In the genomic region with DNA sequence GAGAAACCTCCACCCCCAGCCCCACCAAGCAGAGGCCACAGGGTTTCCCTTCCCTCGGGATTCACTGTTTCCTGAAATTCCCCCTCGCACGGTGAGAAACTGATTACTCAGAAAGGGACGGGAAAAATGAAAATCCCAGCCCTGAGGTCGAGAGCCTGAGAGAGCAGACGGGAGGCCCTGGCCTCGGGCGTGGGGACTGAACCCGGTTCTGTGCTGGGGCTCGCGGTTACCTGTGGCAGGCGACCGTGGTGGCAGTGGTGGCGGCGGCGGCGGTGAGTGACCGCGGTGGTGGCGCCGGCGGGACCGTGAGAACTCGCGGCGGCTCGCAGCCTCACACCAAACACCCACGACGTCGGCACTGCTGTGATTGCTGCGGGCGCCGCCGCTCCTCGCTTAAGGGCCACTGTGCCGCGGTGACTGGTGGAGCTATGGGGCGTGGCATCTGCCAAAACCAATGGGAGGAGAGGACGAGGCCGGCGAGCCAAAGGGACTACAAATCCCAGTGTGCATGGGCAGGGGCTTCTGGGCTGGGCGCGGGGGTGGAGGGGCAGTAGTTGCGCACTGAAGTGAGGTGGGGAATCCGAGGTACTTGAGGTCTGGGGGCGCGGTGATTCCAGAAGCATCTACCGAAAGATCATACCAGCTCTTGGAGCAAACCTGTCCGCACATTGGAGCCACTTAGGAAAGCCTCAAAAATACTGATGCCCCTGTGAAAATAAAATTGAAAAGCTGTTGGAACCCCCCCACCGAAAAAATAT, we compare ENCODE assay signal across 8 cellular contexts. TPM values are rescaled to one million over a fixed set of nuclear protein-coding genes. Genes with fewer than 3 reads are reported as not detected.
DNase-seq lines count a peak whose midpoint lies in the region; ATAC-seq, FAIRE-seq and TF ChIP-seq lines count a peak whose summit lies in the region.

A gene (minus strand): TSS at position 369 of the 758 bp plus-strand sequence. CDS start 15,841 bp downstream, outside the sequence.

- DNase-seq in GM12892 (ENCODE audit: insufficient read length) (peak; percentile 85), NCI-H2029 (lab: John Stamatoyannopoulos, UW) (peak; percentile 72), activated B cell treated with CpG ODN at 0.5 μM for 24 hours (peak; percentile 75), cardiac fibroblast (ENCODE audit: low read depth in 2 of 2) (peak; percentile 92 to 95), Kasumi-1 (lab: John Stamatoyannopoulos, UW) (no peak)

- H3K4me1 Mint-ChIP-seq in activated B cell treated with CpG ODN at 0.5 μM for 24 hours: peaks cover 77% of the 10 kb centered on the region

- intact Hi-C loops in activated B cell treated with CpG ODN at 0.5 μM for 24 hours (cut with micrococcal nuclease): loop anchor here (1.0 to 2.0 kb wide), 5 partner anchors 16 to 46 kb away; a partner anchor contains a TSS

- H3K9ac ChIP-seq in iPS-20b (ENCODE audit: low read depth, low read length): peak within 1 kb of the TSS; percentile 86
- peak within 1 kb of the TSS; percentile 94 to 99 (median 98) for H3K9ac ChIP-seq in skeletal muscle tissue (ENCODE audit: low read depth in 1 of 3, low read length in 3 of 3)

- H3K27me3 ChIP-seq in iPS-20b (ENCODE audit: insufficient read depth, low read length): peaks cover 12% of the 10 kb centered on the region
- H3K27me3 ChIP-seq in skeletal muscle tissue (ENCODE audit: control insufficient read depth in 3 of 3, insufficient read depth in 3 of 3, low read length in 3 of 3): no peaks in the 10 kb centered on the region

- no peaks in the 10 kb centered on the region for H3K36me3 ChIP-seq in iPS-20b (ENCODE audit: insufficient read depth, low read depth, low read length)
- H3K36me3 ChIP-seq in skeletal muscle tissue (ENCODE audit: control insufficient read depth in 3 of 3, insufficient read depth in 3 of 3, low read length in 3 of 3): no peaks in the 10 kb centered on the region

- peaks cover 4% of the 10 kb centered on the region for H3K9me3 Mint-ChIP-seq in activated B cell treated with CpG ODN at 0.5 μM for 24 hours

- no peak for TF ChIP-seq CTCF in activated B cell treated with CpG ODN at 0.5 μM for 24 hours (IDR thresholded peaks at IDR 0.05)
- no peak for TF ChIP-seq CTCF in cardiac fibroblast (IDR thresholded peaks at IDR 0.05; ENCODE audit: low read depth, low read length)

- H3K4me1 ChIP-seq in iPS-20b (ENCODE audit: insufficient read depth, low read length) (peaks cover 5% of the 10 kb centered on the region; the same call in 1 of the 2 replicates), skeletal muscle tissue (ENCODE audit: control insufficient read depth in 3 of 3, insufficient read depth in 3 of 3, low read length in 3 of 3) (peaks cover 5 to 15% (median 7%) of the 10 kb centered on the region in 3 donors)

- H3K4me3 ChIP-seq in cardiac fibroblast (replicated peaks in 1 of 2; ENCODE audit: low read depth in 2 of 2, low read length in 2 of 2): peak within 1 kb of the TSS; percentile 73 to 86
- H3K4me3 ChIP-seq in iPS-20b (ENCODE audit: low read length): peak within 1 kb of the TSS; percentile 96
- peak within 1 kb of the TSS; percentile 87 to 97 (median 93) for H3K4me3 ChIP-seq in skeletal muscle tissue (ENCODE audit: low read length in 3 of 3)

- peaks cover 5% of the 10 kb centered on the region for H3K36me3 Mint-ChIP-seq in activated B cell treated with CpG ODN at 0.5 μM for 24 hours (ENCODE audit: low read depth)

- FAIRE-seq in GM12892 (lab: Jason Lieb, UNC): peak; percentile 98

- no peaks in the 10 kb centered on the region for H3K27me3 Mint-ChIP-seq in activated B cell treated with CpG ODN at 0.5 μM for 24 hours

- peak within 1 kb of the TSS; percentile 82 for H3K27ac Mint-ChIP-seq in activated B cell treated with CpG ODN at 0.5 μM for 24 hours

- H3K27ac ChIP-seq in iPS-20b (ENCODE audit: low read length) (no peak within 1 kb of the TSS), skeletal muscle tissue (ENCODE audit: low read depth, low read length) (peak within 1 kb of the TSS; percentile 94)

- peak; percentile 95; the same call in 1 of the 2 replicates for TF ChIP-seq POLR2A in GM12892 (IDR thresholded peaks at IDR 0.05; ENCODE audit: low read depth, low read length)

- POLR2A ChIA-PET in activated B cell treated with CpG ODN at 0.5 μM for 24 hours (lab: Charles Lee): interaction anchor here (0.5 to 1.5 kb wide), 18 partner anchors 11 to 642 kb away, joined by 3 to 7 read pairs (median 3); a partner anchor contains a TSS

- ATAC-seq in HG02759 (IDR thresholded peaks at IDR 0.05; ENCODE audit: unreplicated experiment) (peak; percentile 76), activated B cell treated with CpG ODN at 0.5 μM for 24 hours (ENCODE audit: low read depth) (peak; percentile 97)

- H3K9me3 ChIP-seq in iPS-20b (ENCODE audit: insufficient read depth, low read depth, low read length): no peaks in the 10 kb centered on the region; the same call in 1 of the 2 replicates
- no peaks in the 10 kb centered on the region for H3K9me3 ChIP-seq in skeletal muscle tissue (ENCODE audit: control insufficient read depth in 3 of 3, low read length in 3 of 3)

- H3K4me3 Mint-ChIP-seq in activated B cell treated with CpG ODN at 0.5 μM for 24 hours: peak within 1 kb of the TSS; percentile 90

- CTCF ChIA-PET in activated B cell treated with CpG ODN at 0.5 μM for 24 hours (lab: Charles Lee): interaction anchor here (1.0 to 1.2 kb wide), 3 partner anchors 35 to 98 kb away, joined by 3 to 5 read pairs (median 4); no protein-coding TSS in a partner anchor

RNA-seq across cellular contexts. Expression of the gene that starts here (rescaled TPM):
- polyA plus RNA-seq in GM12892 (2012; ENCODE audit: missing spikeins): 265 TPM
- 10.3 and 11.8 TPM in 2 replicates for total RNA-seq in activated B cell treated with CpG ODN at 0.5 μM for 24 hours
- 90.3 TPM for total RNA-seq in skeletal muscle tissue

Comparison
In these comparisons a context has a peak if more than half of its experiments do, and no peak if none do; other contexts are left out.
1. DNase-seq: peak in GM12892 (single experiment), NCI-H2029 (single experiment), activated B cell treated with CpG ODN at 0.5 μM for 24 hours (single experiment) and cardiac fibroblast (2 of 2); none in Kasumi-1 (0 of 2).
2. Peak in every context shown above with its lines, with median percentiles within 50 percentile points of each other: H3K4me3 ChIP-seq.